11 cellular contexts compared by ENCODE assay signal in the genomic region with DNA sequence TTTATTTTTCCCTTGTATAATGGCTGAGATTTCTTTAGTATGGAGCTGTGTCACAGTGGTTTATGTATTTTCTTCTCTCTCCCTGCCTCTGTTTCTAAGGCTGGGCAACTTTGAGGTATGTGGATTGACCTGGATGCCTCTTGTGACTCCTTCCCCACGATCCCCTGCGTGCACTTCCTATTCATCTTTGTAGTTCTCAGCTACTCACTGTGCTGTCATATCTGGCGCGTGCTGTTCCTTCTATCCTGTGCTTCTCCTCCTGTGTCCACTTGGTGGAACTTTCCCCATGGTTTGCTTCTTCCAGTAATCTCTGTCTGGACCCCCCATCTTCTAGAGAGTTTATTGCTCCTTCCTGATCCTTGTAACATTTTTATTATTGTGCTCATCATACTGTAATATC.
A peak's percentile ranks its signal among the peaks of the same experiment; 100 is the strongest.
DNase-seq lines count a peak whose midpoint lies in the region; ATAC-seq and TF ChIP-seq lines count a peak whose summit lies in the region.
"Had no signal": no experiment of that assay in that cellular context is flagged by ENCODE, and none has a peak within 500 bp of the region (broad histone marks: within the 10 kb centered on the region; RNA-seq: fewer than 3 reads in every experiment).

No MANE protein-coding gene starts in this region.

- H3K4me3 ChIP-seq in AG09309 (ENCODE audit: control insufficient read depth, low read depth, low read length) (no peak overlapping the region), HEK293 (ENCODE audit: low read depth, low read length) (no peak overlapping the region), astrocyte of the cerebellum (ENCODE audit: low read depth, low read length) (no peak overlapping the region)
- H3K4me3 ChIP-seq: gastrocnemius medialis had no signal

- no peaks in the 10 kb centered on the region for H3K9me3 ChIP-seq in HEK293 (ENCODE audit: control insufficient read depth, insufficient read depth, low read depth, low read length)
- H3K9me3 ChIP-seq: gastrocnemius medialis had no signal

- in situ Hi-C loops in astrocyte of the cerebellum (cut with HindIII; ENCODE audit: low sequenced_read_pairs): no loop called here

- H3K27ac ChIP-seq in HEK293 (ENCODE audit: extremely low read depth, low read depth, low read length): no peak overlapping the region
- H3K27ac ChIP-seq: gastrocnemius medialis had no signal

- ATAC-seq in HG03342 (IDR thresholded peaks at IDR 0.05; ENCODE audit: unreplicated experiment): no peak
- ATAC-seq in HG02840 (IDR thresholded peaks at IDR 0.05; ENCODE audit: low FRiP score, unreplicated experiment): no peak

- CTCF ChIA-PET in HEK293 (lab: Yijun Ruan, JAX): interaction anchor here (1.5 to 3.7 kb wide), 3 partner anchors 8 to 27 kb away, joined by 3 to 24 read pairs (median 13); no protein-coding TSS in a partner anchor

- peak; percentile 6 for TF ChIP-seq CTCF in AG09309 (IDR thresholded peaks at IDR 0.05; ENCODE audit: control insufficient read depth, insufficient read depth, low read depth, low read length, missing control alignments)
- TF ChIP-seq CTCF in HEK293 (tag by site-specific recombination; IDR thresholded peaks at IDR 0.05): no peak
- peak; percentile 46 for TF ChIP-seq CTCF in astrocyte of the cerebellum (IDR thresholded peaks at IDR 0.05; ENCODE audit: low read depth, low read length, missing control alignments)

- DNase-seq in AG09309 (ENCODE audit: low read depth) (no peak), astrocyte of the cerebellum (ENCODE audit: low read depth) (peak; percentile 55), kidney tubule cell (ENCODE audit: low spot score) (peak; percentile 97), C1 segment of cervical spinal cord (lab: John Stamatoyannopoulos, UW) (no peak), NCI-H748 treated with DMSO at 0.1 percent for 48 hours (lab: John Stamatoyannopoulos, UW) (no peak)
- DNase-seq: activated gamma-delta T cell treated with Interleukin-2 at 50 U/mL for 16 hours, DMS79 treated with DMSO at 0.1 percent for 48 hours, gastrocnemius medialis had no signal

- POLR2A ChIA-PET in HEK293 (lab: Yijun Ruan, JAX): interaction anchor here (0.6 to 1.0 kb wide), 4 partner anchors 13 to 156 kb away, joined by 3 to 4 read pairs (median 4); a partner anchor contains a TSS

- peaks cover 27% of the 10 kb centered on the region for H3K4me1 ChIP-seq in HEK293 (ENCODE audit: control insufficient read depth, insufficient read depth, low read length)

- H3K36me3 ChIP-seq in HEK293 (ENCODE audit: control insufficient read depth in 2 of 2, insufficient read depth in 1 of 2, low read length in 2 of 2): no peaks in the 10 kb centered on the region
- H3K36me3 ChIP-seq: gastrocnemius medialis had no signal

TF ChIP-seq in HEK293, 187 proteins besides CTCF, POLR2A, EP300 and RAD21:
- TF ChIP-seq, protein P1, sequence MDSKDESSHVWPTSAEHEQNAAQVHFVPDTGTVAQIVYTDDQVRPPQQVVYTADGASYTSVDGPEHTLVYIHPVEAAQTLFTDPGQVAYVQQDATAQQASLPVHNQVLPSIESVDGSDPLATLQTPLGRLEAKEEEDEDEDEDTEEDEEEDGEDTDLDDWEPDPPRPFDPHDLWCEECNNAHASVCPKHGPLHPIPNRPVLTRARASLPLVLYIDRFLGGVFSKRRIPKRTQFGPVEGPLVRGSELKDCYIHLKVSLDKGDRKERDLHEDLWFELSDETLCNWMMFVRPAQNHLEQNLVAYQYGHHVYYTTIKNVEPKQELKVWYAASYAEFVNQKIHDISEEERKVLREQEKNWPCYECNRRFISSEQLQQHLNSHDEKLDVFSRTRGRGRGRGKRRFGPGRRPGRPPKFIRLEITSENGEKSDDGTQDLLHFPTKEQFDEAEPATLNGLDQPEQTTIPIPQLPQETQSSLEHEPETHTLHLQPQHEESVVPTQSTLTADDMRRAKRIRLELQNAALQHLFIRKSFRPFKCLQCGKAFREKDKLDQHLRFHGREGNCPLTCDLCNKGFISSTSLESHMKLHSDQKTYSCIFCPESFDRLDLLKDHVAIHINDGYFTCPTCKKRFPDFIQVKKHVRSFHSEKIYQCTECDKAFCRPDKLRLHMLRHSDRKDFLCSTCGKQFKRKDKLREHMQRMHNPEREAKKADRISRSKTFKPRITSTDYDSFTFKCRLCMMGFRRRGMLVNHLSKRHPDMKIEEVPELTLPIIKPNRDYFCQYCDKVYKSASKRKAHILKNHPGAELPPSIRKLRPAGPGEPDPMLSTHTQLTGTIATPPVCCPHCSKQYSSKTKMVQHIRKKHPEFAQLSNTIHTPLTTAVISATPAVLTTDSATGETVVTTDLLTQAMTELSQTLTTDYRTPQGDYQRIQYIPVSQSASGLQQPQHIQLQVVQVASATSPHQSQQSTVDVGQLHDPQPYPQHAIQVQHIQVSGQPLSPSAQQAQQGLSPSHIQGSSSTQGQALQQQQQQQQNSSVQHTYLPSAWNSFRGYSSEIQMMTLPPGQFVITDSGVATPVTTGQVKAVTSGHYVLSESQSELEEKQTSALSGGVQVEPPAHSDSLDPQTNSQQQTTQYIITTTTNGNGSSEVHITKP (tag by site-specific recombination; IDR thresholded peaks at IDR 0.05): peak; percentile 62
- TF ChIP-seq ZFP41 (tag by site-specific recombination; IDR thresholded peaks at IDR 0.05; ENCODE audit: borderline replicate concordance): no peak
- peak; percentile 78; the same call in 1 of the 2 replicates for TF ChIP-seq ZNF394 (tag by site-specific recombination; IDR thresholded peaks at IDR 0.05; ENCODE audit: borderline replicate concordance)
- no peak for TF ChIP-seq ZNF560 (tag by site-specific recombination; IDR thresholded peaks at IDR 0.05; ENCODE audit: borderline replicate concordance)
- TF ChIP-seq, protein P2, sequence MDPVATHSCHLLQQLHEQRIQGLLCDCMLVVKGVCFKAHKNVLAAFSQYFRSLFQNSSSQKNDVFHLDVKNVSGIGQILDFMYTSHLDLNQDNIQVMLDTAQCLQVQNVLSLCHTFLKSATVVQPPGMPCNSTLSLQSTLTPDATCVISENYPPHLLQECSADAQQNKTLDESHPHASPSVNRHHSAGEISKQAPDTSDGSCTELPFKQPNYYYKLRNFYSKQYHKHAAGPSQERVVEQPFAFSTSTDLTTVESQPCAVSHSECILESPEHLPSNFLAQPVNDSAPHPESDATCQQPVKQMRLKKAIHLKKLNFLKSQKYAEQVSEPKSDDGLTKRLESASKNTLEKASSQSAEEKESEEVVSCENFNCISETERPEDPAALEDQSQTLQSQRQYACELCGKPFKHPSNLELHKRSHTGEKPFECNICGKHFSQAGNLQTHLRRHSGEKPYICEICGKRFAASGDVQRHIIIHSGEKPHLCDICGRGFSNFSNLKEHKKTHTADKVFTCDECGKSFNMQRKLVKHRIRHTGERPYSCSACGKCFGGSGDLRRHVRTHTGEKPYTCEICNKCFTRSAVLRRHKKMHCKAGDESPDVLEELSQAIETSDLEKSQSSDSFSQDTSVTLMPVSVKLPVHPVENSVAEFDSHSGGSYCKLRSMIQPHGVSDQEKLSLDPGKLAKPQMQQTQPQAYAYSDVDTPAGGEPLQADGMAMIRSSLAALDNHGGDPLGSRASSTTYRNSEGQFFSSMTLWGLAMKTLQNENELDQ (tag by site-specific recombination; IDR thresholded peaks at IDR 0.05; ENCODE audit: low read depth): no peak
- no peak for TF ChIP-seq BCL11B (tag by site-specific recombination; IDR thresholded peaks at IDR 0.05; ENCODE audit: low read depth)
- TF ChIP-seq YY2 (tag by site-specific recombination; IDR thresholded peaks at IDR 0.05): no peak
- TF ChIP-seq, protein P3, sequence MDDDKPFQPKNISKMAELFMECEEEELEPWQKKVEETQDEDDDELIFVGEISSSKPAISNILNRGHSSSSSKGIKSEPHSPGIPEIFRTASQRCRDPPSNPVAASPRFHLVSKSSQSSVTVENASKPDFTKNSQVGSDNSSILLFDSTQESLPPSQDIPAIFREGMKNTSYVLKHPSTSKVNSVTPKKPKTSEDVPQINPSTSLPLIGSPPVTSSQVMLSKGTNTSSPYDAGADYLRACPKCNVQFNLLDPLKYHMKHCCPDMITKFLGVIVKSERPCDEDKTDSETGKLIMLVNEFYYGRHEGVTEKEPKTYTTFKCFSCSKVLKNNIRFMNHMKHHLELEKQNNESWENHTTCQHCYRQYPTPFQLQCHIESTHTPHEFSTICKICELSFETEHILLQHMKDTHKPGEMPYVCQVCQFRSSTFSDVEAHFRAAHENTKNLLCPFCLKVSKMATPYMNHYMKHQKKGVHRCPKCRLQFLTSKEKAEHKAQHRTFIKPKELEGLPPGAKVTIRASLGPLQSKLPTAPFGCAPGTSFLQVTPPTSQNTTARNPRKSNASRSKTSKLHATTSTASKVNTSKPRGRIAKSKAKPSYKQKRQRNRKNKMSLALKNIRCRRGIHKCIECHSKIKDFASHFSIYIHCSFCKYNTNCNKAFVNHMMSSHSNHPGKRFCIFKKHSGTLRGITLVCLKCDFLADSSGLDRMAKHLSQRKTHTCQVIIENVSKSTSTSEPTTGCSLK (tag by site-specific recombination; IDR thresholded peaks at IDR 0.05): no peak
- no peak for TF ChIP-seq ZNF585B (tag by site-specific recombination; IDR thresholded peaks at IDR 0.05)
- no peak for TF ChIP-seq TRIM28 (IDR thresholded peaks at IDR 0.05; ENCODE audit: borderline replicate concordance, low read length)
- TF ChIP-seq, protein P4, sequence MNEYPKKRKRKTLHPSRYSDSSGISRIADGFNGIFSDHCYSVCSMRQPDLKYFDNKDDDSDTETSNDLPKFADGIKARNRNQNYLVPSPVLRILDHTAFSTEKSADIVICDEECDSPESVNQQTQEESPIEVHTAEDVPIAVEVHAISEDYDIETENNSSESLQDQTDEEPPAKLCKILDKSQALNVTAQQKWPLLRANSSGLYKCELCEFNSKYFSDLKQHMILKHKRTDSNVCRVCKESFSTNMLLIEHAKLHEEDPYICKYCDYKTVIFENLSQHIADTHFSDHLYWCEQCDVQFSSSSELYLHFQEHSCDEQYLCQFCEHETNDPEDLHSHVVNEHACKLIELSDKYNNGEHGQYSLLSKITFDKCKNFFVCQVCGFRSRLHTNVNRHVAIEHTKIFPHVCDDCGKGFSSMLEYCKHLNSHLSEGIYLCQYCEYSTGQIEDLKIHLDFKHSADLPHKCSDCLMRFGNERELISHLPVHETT (tag by site-specific recombination; IDR thresholded peaks at IDR 0.05): no peak
- no peak for TF ChIP-seq ZNF791 (tag by site-specific recombination; IDR thresholded peaks at IDR 0.05)
- TF ChIP-seq ZNF785 (tag by site-specific recombination; IDR thresholded peaks at IDR 0.05): no peak
- peak; percentile 40; the same call in 1 of the 2 replicates for TF ChIP-seq ZNF600 (tag by site-specific recombination; IDR thresholded peaks at IDR 0.05)
- peak; percentile 41 for TF ChIP-seq ZNF341 (tag by site-specific recombination; IDR thresholded peaks at IDR 0.05; ENCODE audit: low read depth)
- TF ChIP-seq ZIC2 (tag by site-specific recombination; IDR thresholded peaks at IDR 0.05): peak; percentile 31; the same call in 1 of the 2 replicates
TF ChIP-seq in HEK293: peak in this region for 5.

Comparison
In these comparisons a context has a peak if more than half of its experiments do, and no peak if none do; other contexts are left out.
1. DNase-seq: peak in astrocyte of the cerebellum (single experiment) and kidney tubule cell (single experiment); none in AG09309 (single experiment), C1 segment of cervical spinal cord (0 of 14) and NCI-H748 treated with DMSO at 0.1 percent for 48 hours (single experiment).